In the genomic region with DNA sequence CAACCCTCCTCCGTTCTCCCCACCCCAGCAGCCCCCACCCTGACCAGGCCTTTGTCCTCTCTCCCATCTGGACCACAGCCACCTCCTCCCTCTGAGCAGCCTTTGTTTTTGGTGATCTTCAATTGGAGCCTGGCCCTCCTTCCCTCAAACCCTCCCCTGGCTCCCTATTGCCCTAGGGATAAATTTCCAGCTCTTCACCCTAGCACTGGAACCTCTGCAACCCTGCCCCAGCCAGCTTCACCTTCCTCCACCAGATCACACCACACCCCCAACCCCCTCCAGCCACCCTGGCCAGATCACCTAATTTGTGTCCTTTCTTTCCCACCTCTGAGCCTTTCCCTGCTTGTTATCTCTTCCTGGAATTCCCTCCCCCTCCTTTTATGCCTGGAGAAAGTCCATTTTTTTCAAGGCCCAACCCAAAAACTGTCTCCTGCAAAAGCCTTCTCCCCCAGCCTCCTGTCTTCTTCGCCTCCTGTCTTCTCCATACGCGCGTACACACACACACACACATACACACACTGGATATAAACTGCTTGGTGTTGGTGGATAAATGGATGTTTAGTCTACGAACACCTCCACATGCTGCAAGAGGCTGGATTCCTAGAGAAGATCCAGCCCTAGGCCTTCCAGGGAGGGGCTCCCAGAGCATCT, we compare ENCODE assay signal across 7 cellular contexts. TPM values are rescaled to one million over a fixed set of nuclear protein-coding genes. Genes with fewer than 3 reads are reported as not detected.
A peak's percentile ranks its signal among the peaks of the same experiment; 100 is the strongest.
DNase-seq lines count a peak whose midpoint lies in the region; ATAC-seq and TF ChIP-seq lines count a peak whose summit lies in the region.

No MANE protein-coding gene starts in this region.

- H3K4me3 ChIP-seq in HUES48 (ENCODE audit: low read depth, low read length) (peak overlapping the region; percentile 62), iPS-20b (ENCODE audit: low read length) (peak overlapping the region; percentile 68)

- H3K27me3 Mint-ChIP-seq in activated CD8-positive, alpha-beta T cell treated with anti-CD3 and anti-CD28 coated beads for 36 hours, result peaks cover 7% of the 10 kb centered on the region
- peaks cover 51% of the 10 kb centered on the region for H3K27me3 Mint-ChIP-seq in stimulated activated memory B cell treated with anti-CD40 and anti-IgM and Interleukin-4, amounts not matched to agents 10 μg/mL and 1 μg/mL and 100 μg/mL, for 72 hours

- DNase-seq in activated CD8-positive, alpha-beta T cell treated with anti-CD3 and anti-CD28 coated beads for 36 hours, result no peak
- DNase-seq in SIG-M5 (lab: John Stamatoyannopoulos, UW), result no peak
- no peak for DNase-seq in SK-N-DZ (ENCODE audit: low spot score)
- no peak for DNase-seq in NCI-H128 (lab: John Stamatoyannopoulos, UW; ENCODE audit: unreplicated experiment)

- H3K4me1 ChIP-seq in HUES48 (ENCODE audit: control insufficient read depth, insufficient read depth, low read length), result peaks cover 12% of the 10 kb centered on the region
- H3K4me1 ChIP-seq in iPS-20b (ENCODE audit: insufficient read depth, low read length), result peaks cover 5% of the 10 kb centered on the region

- H3K27me3 ChIP-seq in HUES48 (ENCODE audit: control insufficient read depth, insufficient read depth, low read length) (peaks cover 28% of the 10 kb centered on the region), iPS-20b (ENCODE audit: insufficient read depth, low read length) (peaks cover 80% of the 10 kb centered on the region)

- H3K4me3 Mint-ChIP-seq in activated CD8-positive, alpha-beta T cell treated with anti-CD3 and anti-CD28 coated beads for 36 hours, result peak overlapping the region; percentile 85
- H3K4me3 Mint-ChIP-seq in stimulated activated memory B cell treated with anti-CD40 and anti-IgM and Interleukin-4, amounts not matched to agents 10 μg/mL and 1 μg/mL and 100 μg/mL, for 72 hours, result peak overlapping the region; percentile 89

- POLR2A ChIA-PET in activated CD8-positive, alpha-beta T cell treated with anti-CD3 and anti-CD28 coated beads for 36 hours (lab: Charles Lee), result interaction anchor here (1.5 to 3.8 kb wide), 2 partner anchors 8 to 19 kb away, joined by 5 to 17 read pairs; no protein-coding TSS in a partner anchor

- H3K27ac Mint-ChIP-seq in activated CD8-positive, alpha-beta T cell treated with anti-CD3 and anti-CD28 coated beads for 36 hours, result peak overlapping the region; percentile 94
- H3K27ac Mint-ChIP-seq in stimulated activated memory B cell treated with anti-CD40 and anti-IgM and Interleukin-4, amounts not matched to agents 10 μg/mL and 1 μg/mL and 100 μg/mL, for 72 hours, result peak overlapping the region; percentile 91

- intact Hi-C loops in activated CD8-positive, alpha-beta T cell treated with anti-CD3 and anti-CD28 coated beads for 36 hours (cut with micrococcal nuclease), result loop anchor here (10.0 kb wide), 1 partner anchor 250 kb away; the partner anchor contains the start of genes SGTA and THOP1

- TF ChIP-seq CTCF in activated CD8-positive, alpha-beta T cell treated with anti-CD3 and anti-CD28 coated beads for 36 hours (IDR thresholded peaks at IDR 0.05), result no peak

- H3K9me3 Mint-ChIP-seq in activated CD8-positive, alpha-beta T cell treated with anti-CD3 and anti-CD28 coated beads for 36 hours, result no peaks in the 10 kb centered on the region
- no peaks in the 10 kb centered on the region for H3K9me3 Mint-ChIP-seq in stimulated activated memory B cell treated with anti-CD40 and anti-IgM and Interleukin-4, amounts not matched to agents 10 μg/mL and 1 μg/mL and 100 μg/mL, for 72 hours

- CTCF ChIA-PET in activated CD8-positive, alpha-beta T cell treated with anti-CD3 and anti-CD28 coated beads for 36 hours (lab: Charles Lee), result no interaction called here

- H3K4me1 Mint-ChIP-seq in activated CD8-positive, alpha-beta T cell treated with anti-CD3 and anti-CD28 coated beads for 36 hours (ENCODE audit: low read depth), result peaks cover 17% of the 10 kb centered on the region
- peaks cover 24% of the 10 kb centered on the region for H3K4me1 Mint-ChIP-seq in stimulated activated memory B cell treated with anti-CD40 and anti-IgM and Interleukin-4, amounts not matched to agents 10 μg/mL and 1 μg/mL and 100 μg/mL, for 72 hours

- H3K9me3 ChIP-seq in HUES48 (ENCODE audit: control insufficient read depth, insufficient read depth, low read length) (no peaks in the 10 kb centered on the region), iPS-20b (ENCODE audit: insufficient read depth, low read depth, low read length) (no peaks in the 10 kb centered on the region)

- no peak for ATAC-seq in activated CD8-positive, alpha-beta T cell treated with anti-CD3 and anti-CD28 coated beads for 36 hours
- ATAC-seq in stimulated activated memory B cell treated with anti-CD40 and anti-IgM and Interleukin-4, amounts not matched to agents 10 μg/mL and 1 μg/mL and 100 μg/mL, for 72 hours, result no peak

- no peaks in the 10 kb centered on the region for H3K36me3 ChIP-seq in HUES48 (ENCODE audit: control insufficient read depth, insufficient read depth, low read length)
- no peaks in the 10 kb centered on the region for H3K36me3 ChIP-seq in iPS-20b (ENCODE audit: insufficient read depth, low read depth, low read length)

- no peaks in the 10 kb centered on the region for H3K36me3 Mint-ChIP-seq in activated CD8-positive, alpha-beta T cell treated with anti-CD3 and anti-CD28 coated beads for 36 hours (ENCODE audit: low read depth)
- no peaks in the 10 kb centered on the region for H3K36me3 Mint-ChIP-seq in stimulated activated memory B cell treated with anti-CD40 and anti-IgM and Interleukin-4, amounts not matched to agents 10 μg/mL and 1 μg/mL and 100 μg/mL, for 72 hours

- no peak overlapping the region for H3K9ac ChIP-seq in HUES48 (ENCODE audit: low read depth, low read length)
- no peak overlapping the region for H3K9ac ChIP-seq in iPS-20b (ENCODE audit: low read depth, low read length)

- H3K27ac ChIP-seq in HUES48 (ENCODE audit: low read depth, low read length) (peak overlapping the region; percentile 50), iPS-20b (ENCODE audit: low read length) (no peak overlapping the region)

RNA-seq across cellular contexts. Expression of gene TLE2, which starts 5.2 kb away (rescaled TPM):
- total RNA-seq in activated CD8-positive, alpha-beta T cell treated with anti-CD3 and anti-CD28 coated beads for 36 hours, result 1 to 10 TPM; 2.8 to 3.0 TPM
- polyA plus RNA-seq in SK-N-DZ (2014; cell fraction: cytosol; rRNA removed), result 1.2 and 1.7 TPM in 2 replicates
- polyA plus RNA-seq in SK-N-DZ (2014; cell fraction: nucleus; rRNA removed), result 1.1 and 2.9 TPM in 2 replicates

RNA-seq across cellular contexts. Expression of gene TLE5, which starts 28.0 kb away (rescaled TPM):
- 100 to 1,000 TPM; 283 to 296 TPM for total RNA-seq in activated CD8-positive, alpha-beta T cell treated with anti-CD3 and anti-CD28 coated beads for 36 hours
- 197 and 209 TPM in 2 replicates for polyA plus RNA-seq in SK-N-DZ (2014; cell fraction: cytosol; rRNA removed)
- polyA plus RNA-seq in SK-N-DZ (2014; cell fraction: nucleus; rRNA removed), result 168 and 213 TPM in 2 replicates

RNA-seq across cellular contexts. Expression of gene TLE6, which starts 57.0 kb away (rescaled TPM):
- total RNA-seq in activated CD8-positive, alpha-beta T cell treated with anti-CD3 and anti-CD28 coated beads for 36 hours, result 1 to 10 TPM; 3.5 to 5.1 TPM
- 2.8 and 4.7 TPM in 2 replicates for polyA plus RNA-seq in SK-N-DZ (2014; cell fraction: cytosol; rRNA removed)
- 5.8 and 6.5 TPM in 2 replicates for polyA plus RNA-seq in SK-N-DZ (2014; cell fraction: nucleus; rRNA removed)

RNA-seq across cellular contexts. Expression of gene GNA11, which starts 59.8 kb away (rescaled TPM):
- total RNA-seq in activated CD8-positive, alpha-beta T cell treated with anti-CD3 and anti-CD28 coated beads for 36 hours, result 1 to 10 TPM; 5.2 to 5.4 TPM
- 19.1 and 24.7 TPM in 2 replicates for polyA plus RNA-seq in SK-N-DZ (2014; cell fraction: cytosol; rRNA removed)
- 24.0 and 25.2 TPM in 2 replicates for polyA plus RNA-seq in SK-N-DZ (2014; cell fraction: nucleus; rRNA removed)
